ENCODE assay signal across 1 cellular context in the genomic region with DNA sequence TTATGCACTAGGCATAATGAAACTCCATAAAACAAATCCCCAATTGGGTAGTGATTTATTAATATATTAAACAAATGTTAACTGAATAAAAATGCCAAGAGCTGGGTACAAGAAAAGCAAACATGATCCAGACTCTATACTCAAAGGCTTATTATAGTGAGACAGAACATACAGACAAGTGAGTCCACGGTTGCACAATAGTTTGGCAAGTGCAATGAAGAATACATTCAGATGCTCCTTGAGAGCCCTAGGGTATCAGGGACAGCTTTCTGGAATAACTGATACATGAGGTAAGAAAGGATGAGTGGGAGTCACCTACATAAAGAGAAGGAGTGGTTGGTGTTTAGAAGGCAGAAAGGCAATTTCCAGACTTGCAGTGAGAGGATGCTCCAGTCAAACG.
A peak's percentile ranks its signal among the peaks of the same experiment; 100 is the strongest.
TF ChIP-seq lines count a peak whose summit lies in the region.

No MANE protein-coding gene starts in this region.

TF ChIP-seq in K562, 482 proteins besides CTCF, POLR2A, EP300 and RAD21 (continued from another document):
- TF ChIP-seq, protein P1, sequence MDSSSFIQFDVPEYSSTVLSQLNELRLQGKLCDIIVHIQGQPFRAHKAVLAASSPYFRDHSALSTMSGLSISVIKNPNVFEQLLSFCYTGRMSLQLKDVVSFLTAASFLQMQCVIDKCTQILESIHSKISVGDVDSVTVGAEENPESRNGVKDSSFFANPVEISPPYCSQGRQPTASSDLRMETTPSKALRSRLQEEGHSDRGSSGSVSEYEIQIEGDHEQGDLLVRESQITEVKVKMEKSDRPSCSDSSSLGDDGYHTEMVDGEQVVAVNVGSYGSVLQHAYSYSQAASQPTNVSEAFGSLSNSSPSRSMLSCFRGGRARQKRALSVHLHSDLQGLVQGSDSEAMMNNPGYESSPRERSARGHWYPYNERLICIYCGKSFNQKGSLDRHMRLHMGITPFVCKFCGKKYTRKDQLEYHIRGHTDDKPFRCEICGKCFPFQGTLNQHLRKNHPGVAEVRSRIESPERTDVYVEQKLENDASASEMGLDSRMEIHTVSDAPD (CRISPR knock-in tag; IDR thresholded peaks at IDR 0.05) = no peak
- no peak for TF ChIP-seq ZKSCAN1 (IDR thresholded peaks at IDR 0.05; ENCODE audit: low read depth, low read length)
- TF ChIP-seq TRIM28 (IDR thresholded peaks at IDR 0.05) = no peak
- TF ChIP-seq RBM14 (IDR thresholded peaks at IDR 0.05; ENCODE audit: borderline replicate concordance, insufficient read depth, low read depth, low read length) = no peak
- peak; percentile 56; the same call in 1 of the 2 replicates for TF ChIP-seq CEBPB (tag; IDR thresholded peaks at IDR 0.05)
